In the genomic region with DNA sequence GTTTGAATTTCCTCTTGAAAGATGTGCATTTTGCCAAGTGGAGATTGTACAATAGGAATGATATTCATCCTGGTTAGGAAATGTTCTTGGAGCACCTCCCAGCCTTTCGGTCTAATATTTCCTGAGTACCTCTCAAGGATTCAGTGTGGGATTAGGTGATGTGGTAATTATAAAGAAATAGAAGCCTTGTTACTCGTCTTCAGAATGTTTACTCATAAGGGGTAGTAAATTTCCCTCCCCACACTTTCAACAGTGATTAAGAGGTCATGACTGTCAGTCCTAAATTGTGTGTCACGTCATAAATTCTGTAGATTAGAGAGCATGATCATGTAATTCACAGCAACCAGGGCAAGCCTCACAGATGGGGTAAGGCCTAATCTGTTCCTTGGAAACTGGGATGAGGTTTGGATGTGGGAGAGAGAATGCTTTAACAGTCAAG, we compare ENCODE assay signal across 10 cellular contexts.
A peak's percentile ranks its signal among the peaks of the same experiment; 100 is the strongest.
DNase-seq lines count a peak whose midpoint lies in the region; TF ChIP-seq lines count a peak whose summit lies in the region.
"Had no signal": no experiment of that assay in that cellular context is flagged by ENCODE, and none has a peak within 500 bp of the region (broad histone marks: within the 10 kb centered on the region; RNA-seq: fewer than 3 reads in every experiment).

No MANE protein-coding gene starts in this region.

- no peak overlapping the region for H3K4me3 Mint-ChIP-seq in activated T-helper 1 cell treated with anti-CD3 and anti-CD28 coated beads, Interleukin-12 subunit alpha, Interleukin-12 subunit beta, Interleukin-2, Interleukin-4 antibody, amounts not matched to agents 30 ng/mL and 10 ng/mL and 1 ng/mL, durations not matched to agents 14 hours and 24 hours and 36 hours
- H3K4me3 Mint-ChIP-seq: CD4-positive, CD25-positive, alpha-beta regulatory T cell had no signal

- H3K4me3 ChIP-seq in cardiac fibroblast (replicated peaks in 1 of 2; ENCODE audit: low read depth in 2 of 2, low read length in 2 of 2) (no peak overlapping the region), muscle layer of colon (ENCODE audit: low read depth in 1 of 2, low read length in 2 of 2) (no peak overlapping the region)

- H3K9ac ChIP-seq in muscle layer of colon (ENCODE audit: low read length), result no peak overlapping the region

- no peaks in the 10 kb centered on the region for H3K4me1 Mint-ChIP-seq in activated T-helper 1 cell treated with anti-CD3 and anti-CD28 coated beads, Interleukin-12 subunit alpha, Interleukin-12 subunit beta, Interleukin-2, Interleukin-4 antibody, amounts not matched to agents 30 ng/mL and 10 ng/mL and 1 ng/mL, durations not matched to agents 14 hours and 24 hours and 36 hours (ENCODE audit: low read depth)

- peak overlapping the region; percentile 29 for H3K27ac ChIP-seq in muscle layer of colon (ENCODE audit: low read depth, low read length)

- H3K27me3 Mint-ChIP-seq in activated T-helper 1 cell treated with anti-CD3 and anti-CD28 coated beads, Interleukin-12 subunit alpha, Interleukin-12 subunit beta, Interleukin-2, Interleukin-4 antibody, amounts not matched to agents 30 ng/mL and 10 ng/mL and 1 ng/mL, durations not matched to agents 14 hours and 24 hours and 36 hours (ENCODE audit: insufficient read depth), result no peaks in the 10 kb centered on the region
- H3K27me3 Mint-ChIP-seq: CD4-positive, CD25-positive, alpha-beta regulatory T cell had no signal

- H3K4me1 ChIP-seq in muscle layer of colon (ENCODE audit: insufficient read depth, low read length), result peaks cover 56% of the 10 kb centered on the region

- no peak overlapping the region for H3K27ac Mint-ChIP-seq in activated T-helper 1 cell treated with anti-CD3 and anti-CD28 coated beads, Interleukin-12 subunit alpha, Interleukin-12 subunit beta, Interleukin-2, Interleukin-4 antibody, amounts not matched to agents 30 ng/mL and 10 ng/mL and 1 ng/mL, durations not matched to agents 14 hours and 24 hours and 36 hours
- H3K27ac Mint-ChIP-seq: CD4-positive, CD25-positive, alpha-beta regulatory T cell had no signal

- intact Hi-C loops in activated T-helper 1 cell treated with anti-CD3 and anti-CD28 coated beads, Interleukin-12 subunit alpha, Interleukin-12 subunit beta, Interleukin-2, Interleukin-4 antibody, amounts not matched to agents 30 ng/mL and 10 ng/mL and 1 ng/mL, durations not matched to agents 14 hours and 24 hours and 36 hours (cut with micrococcal nuclease), result no loop called here

- no peaks in the 10 kb centered on the region for H3K9me3 ChIP-seq in muscle layer of colon (ENCODE audit: low read length)

- no peaks in the 10 kb centered on the region for H3K27me3 ChIP-seq in muscle layer of colon (ENCODE audit: control insufficient read depth in 1 of 2, insufficient read depth in 2 of 2, low read length in 2 of 2)

- TF ChIP-seq CTCF in AG09319 (IDR thresholded peaks at IDR 0.05; ENCODE audit: low read depth, low read length) (no peak), cardiac fibroblast (IDR thresholded peaks at IDR 0.05; ENCODE audit: low read depth, low read length) (no peak)

- H3K9me3 Mint-ChIP-seq in activated T-helper 1 cell treated with anti-CD3 and anti-CD28 coated beads, Interleukin-12 subunit alpha, Interleukin-12 subunit beta, Interleukin-2, Interleukin-4 antibody, amounts not matched to agents 30 ng/mL and 10 ng/mL and 1 ng/mL, durations not matched to agents 14 hours and 24 hours and 36 hours, result no peaks in the 10 kb centered on the region
- H3K9me3 Mint-ChIP-seq: CD4-positive, CD25-positive, alpha-beta regulatory T cell had no signal

- no peaks in the 10 kb centered on the region for H3K36me3 Mint-ChIP-seq in activated T-helper 1 cell treated with anti-CD3 and anti-CD28 coated beads, Interleukin-12 subunit alpha, Interleukin-12 subunit beta, Interleukin-2, Interleukin-4 antibody, amounts not matched to agents 30 ng/mL and 10 ng/mL and 1 ng/mL, durations not matched to agents 14 hours and 24 hours and 36 hours (ENCODE audit: low read depth)
- H3K36me3 Mint-ChIP-seq: CD4-positive, CD25-positive, alpha-beta regulatory T cell had no signal

- no peaks in the 10 kb centered on the region for H3K36me3 ChIP-seq in muscle layer of colon (ENCODE audit: insufficient read depth, low read length)

- DNase-seq in AG09319 (ENCODE audit: extremely low read depth, low read depth) (peak; percentile 87), NCI-H1436 (lab: John Stamatoyannopoulos, UW) (peak; percentile 44), cardiac fibroblast (ENCODE audit: low read depth in 2 of 2) (peak; percentile 91 to 95), activated gamma-delta T cell (lab: John Stamatoyannopoulos, UW) (no peak), GM19240 (ENCODE audit: insufficient read length, low spot score) (no peak)
- DNase-seq in activated T-helper 1 cell treated with anti-CD3 and anti-CD28 coated beads, Interleukin-12 subunit alpha, Interleukin-12 subunit beta, Interleukin-2, Interleukin-4 antibody, amounts not matched to agents 30 ng/mL and 10 ng/mL and 1 ng/mL, durations not matched to agents 14 hours and 24 hours and 36 hours (ENCODE audit: low spot score), result no peak
- DNase-seq in stimulated activated CD4-positive, alpha-beta T cell treated with anti-CD3 and anti-CD28 coated beads, Interleukin-2, amount 100 ng/mL, for 48 hours, result no peak
- DNase-seq: CD4-positive, CD25-positive, alpha-beta regulatory T cell; SHP77 treated with DMSO at 0.1 percent for 48 hours had no signal

Comparison
In these comparisons a context has a peak if more than half of its experiments do, and no peak if none do; other contexts are left out.
1. DNase-seq: peak in AG09319 (single experiment), NCI-H1436 (single experiment) and cardiac fibroblast (2 of 2); none in activated T-helper 1 cell treated with anti-CD3 and anti-CD28 coated beads, Interleukin-12 subunit alpha, Interleukin-12 subunit beta, Interleukin-2, Interleukin-4 antibody, amounts not matched to agents 30 ng/mL and 10 ng/mL and 1 ng/mL, durations not matched to agents 14 hours and 24 hours and 36 hours (single experiment), stimulated activated CD4-positive, alpha-beta T cell treated with anti-CD3 and anti-CD28 coated beads, Interleukin-2, amount 100 ng/mL, for 48 hours (0 of 2), activated gamma-delta T cell (single experiment) and GM19240 (single experiment).